Comparison of ENCODE assay signal across 9 cellular contexts in the genomic region with DNA sequence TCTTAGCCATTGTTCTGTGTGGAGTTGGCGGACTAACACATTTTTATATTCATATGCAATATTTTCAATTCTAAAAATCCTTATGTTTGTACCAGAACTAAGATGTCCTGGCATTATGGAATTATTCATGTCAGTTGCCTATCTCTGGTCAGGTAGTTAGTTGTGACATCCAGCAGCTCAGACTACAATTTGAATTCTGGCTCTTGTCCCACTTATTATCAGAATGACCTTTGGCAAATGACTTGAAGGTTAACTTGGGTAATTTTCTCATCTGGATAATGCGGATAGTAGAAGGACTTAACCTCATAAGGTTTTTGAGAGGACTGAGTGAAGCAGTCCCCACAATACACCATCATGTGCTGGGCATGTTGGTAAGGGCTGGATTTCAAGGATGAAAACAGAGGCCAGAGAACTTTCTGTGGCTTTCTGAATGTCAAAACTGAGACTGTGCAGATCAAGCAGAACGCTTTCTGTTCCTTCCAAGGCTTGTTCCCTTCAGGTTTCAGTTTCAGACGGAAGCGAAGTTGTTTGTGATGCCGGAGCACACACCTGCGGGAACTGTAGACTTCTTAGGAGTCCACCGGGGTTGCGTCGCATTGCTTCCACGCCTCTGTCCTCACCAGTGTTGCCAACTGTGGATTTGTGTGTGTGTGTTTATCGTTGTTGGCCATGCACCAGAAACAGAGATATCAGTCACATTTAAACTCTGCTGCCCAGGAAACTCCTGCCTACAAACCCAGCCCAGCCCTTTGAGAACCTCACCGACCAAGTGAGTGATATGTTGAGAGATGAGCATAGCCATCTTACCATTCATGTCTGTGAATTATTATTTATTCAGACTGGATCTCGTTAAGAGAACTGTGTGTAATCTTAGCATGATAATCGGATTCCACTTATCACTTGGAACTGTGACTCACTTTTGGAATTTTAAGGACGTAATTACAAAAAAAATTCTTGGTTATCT.
A peak's percentile ranks its signal among the peaks of the same experiment; 100 is the strongest.
DNase-seq lines count a peak whose midpoint lies in the region; ATAC-seq, FAIRE-seq and TF ChIP-seq lines count a peak whose summit lies in the region.
"Had no signal": no experiment of that assay in that cellular context is flagged by ENCODE, and none has a peak within 500 bp of the region (broad histone marks: within the 10 kb centered on the region; RNA-seq: fewer than 3 reads in every experiment).

No MANE protein-coding gene starts in this region.

- H3K4me3 ChIP-seq in adipocyte (ENCODE audit: low read length) (peak overlapping the region; percentile 66), MG63 (no peak overlapping the region)

- no peak overlapping the region for H3K4me3 Mint-ChIP-seq in nephron progenitor cell
- H3K4me3 Mint-ChIP-seq: activated T-helper 1 cell treated with anti-CD3 and anti-CD28 coated beads, Interleukin-12 subunit alpha, Interleukin-12 subunit beta, Interleukin-2, Interleukin-4 antibody, amounts not matched to agents 30 ng/mL and 10 ng/mL and 1 ng/mL, durations not matched to agents 14 hours and 24 hours and 36 hours had no signal

- H3K4me1 Mint-ChIP-seq in nephron progenitor cell, result peaks cover 6% of the 10 kb centered on the region

- peaks cover 68% of the 10 kb centered on the region for H3K36me3 Mint-ChIP-seq in nephron progenitor cell (ENCODE audit: low read depth)

- H3K9me3 Mint-ChIP-seq in nephron progenitor cell, result peaks cover 23% of the 10 kb centered on the region

- H3K27ac Mint-ChIP-seq in nephron progenitor cell, result peak overlapping the region; percentile 57
- H3K27ac Mint-ChIP-seq: activated T-helper 1 cell treated with anti-CD3 and anti-CD28 coated beads, Interleukin-12 subunit alpha, Interleukin-12 subunit beta, Interleukin-2, Interleukin-4 antibody, amounts not matched to agents 30 ng/mL and 10 ng/mL and 1 ng/mL, durations not matched to agents 14 hours and 24 hours and 36 hours had no signal

- ATAC-seq in HG02798 (IDR thresholded peaks at IDR 0.05; ENCODE audit: poor library complexity, unreplicated experiment) (peak; percentile 95), foreskin keratinocyte (no peak)

- TF ChIP-seq POLR2A in GM12892 (IDR thresholded peaks at IDR 0.05; ENCODE audit: low read depth, low read length), result no peak

- H3K9me3 ChIP-seq in adipocyte (ENCODE audit: control insufficient read depth, low read length) (peaks cover 5% of the 10 kb centered on the region), MG63 (no peaks in the 10 kb centered on the region)

- peaks cover 32% of the 10 kb centered on the region for H3K4me1 ChIP-seq in adipocyte (ENCODE audit: control insufficient read depth, insufficient read depth, low read length)
- H3K4me1 ChIP-seq in foreskin keratinocyte, result no peaks in the 10 kb centered on the region

- TF ChIP-seq CTCF in nephron progenitor cell (IDR thresholded peaks at IDR 0.05) (no peak), foreskin keratinocyte (conservative IDR thresholded peaks at IDR 0.05) (no peak)

- H3K27ac ChIP-seq in foreskin keratinocyte, result no peak overlapping the region

- FAIRE-seq in GM12892 (lab: Jason Lieb, UNC), result peak; percentile 79

- no peaks in the 10 kb centered on the region for H3K27me3 Mint-ChIP-seq in nephron progenitor cell (ENCODE audit: low read depth, poor library complexity)

- DNase-seq in GM12892 (ENCODE audit: insufficient read length) (peak; percentile 20), adipocyte (ENCODE audit: low read depth) (peak; percentile 26), nephron progenitor cell (no peak), foreskin keratinocyte (no peak), MG63 (no peak), activated gamma-delta T cell treated with Interleukin-2 at 50 U/mL for 16 hours (no peak), epidermal melanocyte (ENCODE audit: insufficient read length, low spot score) (no peak)

- peak overlapping the region; percentile 66 for H3K9ac ChIP-seq in adipocyte (ENCODE audit: low read length)

- H3K27me3 ChIP-seq in adipocyte (replicated peaks; ENCODE audit: control insufficient read depth, insufficient read depth, low read length) (no peaks in the 10 kb centered on the region), foreskin keratinocyte (no peaks in the 10 kb centered on the region), MG63 (no peaks in the 10 kb centered on the region)

- H3K36me3 ChIP-seq in adipocyte (ENCODE audit: control insufficient read depth, insufficient read depth, low read length, severe bottlenecking), result no peaks in the 10 kb centered on the region
- H3K36me3 ChIP-seq in MG63, result no peaks in the 10 kb centered on the region

Comparison
In these comparisons a context has a peak if more than half of its experiments do, and no peak if none do; other contexts are left out.
1. DNase-seq: peak in GM12892 (single experiment) and adipocyte (single experiment); none in nephron progenitor cell (single experiment), foreskin keratinocyte (0 of 2), MG63 (single experiment), activated gamma-delta T cell treated with Interleukin-2 at 50 U/mL for 16 hours (single experiment) and epidermal melanocyte (single experiment).